In genomic region chr10:97713351-97713827, GRCh38 we compare ENCODE assay signal across 8 cellular contexts. TPM values are rescaled to one million over a fixed set of nuclear protein-coding genes. Genes with fewer than 3 reads are reported as not detected.
DNase-seq lines count a peak whose midpoint lies in the region; ATAC-seq, FAIRE-seq and TF ChIP-seq lines count a peak whose summit lies in the region.

TSS of gene MARVELD1 (plus strand) at chr10:97713730. CDS start at chr10:97713877, 147 bp downstream.

- intact Hi-C loops in Calu3 (cut with micrococcal nuclease; ENCODE audit: unreplicated experiment) (no loop called here), left colon (cut with DNase I, micrococcal nuclease) (no loop called here)

- H3K4me3 Mint-ChIP-seq in Calu3 (ENCODE audit: low read depth, unreplicated experiment) (peak within 1 kb of the TSS; percentile 76), HFFc6 (peak within 1 kb of the TSS; percentile 96)
- peak within 1 kb of the TSS; percentile 94 for H3K4me3 Mint-ChIP-seq in stimulated activated naive CD8-positive, alpha-beta T cell treated with anti-CD3 and anti-CD28 coated beads, Interleukin-15, Interleukin-2, amounts not matched to agents 100 ng/mL and 50 ng/mL, for 24 hours

- H3K9me3 Mint-ChIP-seq in Calu3 (ENCODE audit: low read depth, unreplicated experiment) (no peaks in the 10 kb centered on the region), HFFc6 (no peaks in the 10 kb centered on the region)
- no peaks in the 10 kb centered on the region for H3K9me3 Mint-ChIP-seq in stimulated activated naive CD8-positive, alpha-beta T cell treated with anti-CD3 and anti-CD28 coated beads, Interleukin-15, Interleukin-2, amounts not matched to agents 100 ng/mL and 50 ng/mL, for 24 hours

- TF ChIP-seq CTCF in Calu3 (IDR thresholded peaks at IDR 0.05; ENCODE audit: unreplicated experiment) (no peak), HFFc6 (IDR thresholded peaks at IDR 0.05) (no peak)

- peaks cover 35% of the 10 kb centered on the region for H3K36me3 Mint-ChIP-seq in Calu3 (ENCODE audit: insufficient read depth, unreplicated experiment)
- H3K36me3 Mint-ChIP-seq in HFFc6 (ENCODE audit: low read depth): peaks cover 27% of the 10 kb centered on the region
- no peaks in the 10 kb centered on the region for H3K36me3 Mint-ChIP-seq in stimulated activated naive CD8-positive, alpha-beta T cell treated with anti-CD3 and anti-CD28 coated beads, Interleukin-15, Interleukin-2, amounts not matched to agents 100 ng/mL and 50 ng/mL, for 24 hours (ENCODE audit: low read depth)

- CTCF ChIA-PET in Calu3 (lab: Charles Lee): interaction anchor here (1.1 to 2.5 kb wide), 2 partner anchors 25 to 30 kb away, joined by 3 to 9 read pairs; no protein-coding TSS in a partner anchor

- H3K27ac ChIP-seq in cingulate gyrus (ENCODE audit: low read depth, low read length): peak within 1 kb of the TSS; percentile 69

- H3K4me1 Mint-ChIP-seq in Calu3 (ENCODE audit: low read depth, unreplicated experiment): peaks cover 16% of the 10 kb centered on the region
- H3K4me1 Mint-ChIP-seq in HFFc6 (ENCODE audit: low read depth): peaks cover 69% of the 10 kb centered on the region
- H3K4me1 Mint-ChIP-seq in stimulated activated naive CD8-positive, alpha-beta T cell treated with anti-CD3 and anti-CD28 coated beads, Interleukin-15, Interleukin-2, amounts not matched to agents 100 ng/mL and 50 ng/mL, for 24 hours (ENCODE audit: low read depth): peaks cover 9% of the 10 kb centered on the region

- no peak for FAIRE-seq in RCC 7860 (lab: Jason Lieb, UNC)

- peak within 1 kb of the TSS; percentile 74 for H3K27ac Mint-ChIP-seq in Calu3 (ENCODE audit: unreplicated experiment)
- H3K27ac Mint-ChIP-seq in HFFc6: peak within 1 kb of the TSS; percentile 97
- H3K27ac Mint-ChIP-seq in stimulated activated naive CD8-positive, alpha-beta T cell treated with anti-CD3 and anti-CD28 coated beads, Interleukin-15, Interleukin-2, amounts not matched to agents 100 ng/mL and 50 ng/mL, for 24 hours: peak within 1 kb of the TSS; percentile 91

- ATAC-seq in left colon (peak; percentile 19), HG02763 (IDR thresholded peaks at IDR 0.05; ENCODE audit: unreplicated experiment) (no peak)

- no TSS peak for BruUV-seq in Calu3 (replicated peaks; lab: Mats Ljungman, UMichigan)

- DNase-seq in Calu3: peak; percentile 13
- peak; percentile 57 for DNase-seq in HFFc6
- peak; percentile 53 for DNase-seq in RCC 7860 (ENCODE audit: low spot score)
- peak; percentile 77 to 82 for DNase-seq in left colon
- DNase-seq in pons (ENCODE audit: low spot score): no peak

- H3K27me3 Mint-ChIP-seq in Calu3 (ENCODE audit: unreplicated experiment): no peaks in the 10 kb centered on the region
- peaks cover 2% of the 10 kb centered on the region for H3K27me3 Mint-ChIP-seq in HFFc6 (ENCODE audit: insufficient read depth)
- peaks cover 30% of the 10 kb centered on the region for H3K27me3 Mint-ChIP-seq in stimulated activated naive CD8-positive, alpha-beta T cell treated with anti-CD3 and anti-CD28 coated beads, Interleukin-15, Interleukin-2, amounts not matched to agents 100 ng/mL and 50 ng/mL, for 24 hours

RNA-seq across cellular contexts. Expression of gene MARVELD1, which starts in this region (rescaled TPM):
- 18.1 and 20.2 TPM in 2 replicates for total RNA-seq in Calu3 (2022)
- 10 to 100 TPM; 76.7 to 94.7 (median 80.9) TPM for total RNA-seq in HFFc6 (2021; fragmentation: NEBNext Ultra II Directional; extraction: Animal tissue kit (Norgen Biotek cat#: 25700))
- total RNA-seq in left colon: 10 to 100 TPM; 24.9 to 37.0 TPM
